In the genomic region with DNA sequence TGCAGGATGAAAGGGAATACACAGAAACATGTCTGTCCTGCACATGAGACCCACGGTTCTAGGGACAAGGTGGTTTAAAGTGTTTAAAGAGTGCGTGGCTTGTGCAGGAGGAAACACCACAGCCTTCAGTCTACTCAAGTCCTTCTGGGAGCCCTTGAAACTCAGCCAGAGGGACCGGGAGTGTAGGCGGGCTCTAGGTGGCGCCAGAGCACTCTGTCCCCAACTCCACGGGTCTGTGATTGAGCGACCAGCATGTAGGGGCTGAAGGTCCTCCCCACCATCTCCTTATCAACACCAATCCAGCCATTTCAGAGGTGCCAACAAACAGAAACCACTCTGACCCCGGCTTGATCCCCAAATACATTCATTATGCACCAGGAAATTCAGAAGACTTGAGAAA, we compare ENCODE assay signal across 8 cellular contexts.
A peak's percentile ranks its signal among the peaks of the same experiment; 100 is the strongest.
DNase-seq lines count a peak whose midpoint lies in the region; ATAC-seq and TF ChIP-seq lines count a peak whose summit lies in the region.

No MANE protein-coding gene starts in this region.

- WGBS in testis, 2 donors: 26 to 52% methylated on average over 4 to 5 of the region's 8 CpGs

- H3K9me3 ChIP-seq in testis: no peaks in the 10 kb centered on the region

- H3K9me3 Mint-ChIP-seq in activated CD8-positive, alpha-beta T cell treated with anti-CD3 and anti-CD28 coated beads, Interleukin-2, amount 10 ng/mL, durations not matched to agents 7 days and 5 days (ENCODE audit: insufficient read depth): no peaks in the 10 kb centered on the region
- H3K9me3 Mint-ChIP-seq in natural killer cell: no peaks in the 10 kb centered on the region

- ATAC-seq in HG02852 (IDR thresholded peaks at IDR 0.05; ENCODE audit: unreplicated experiment) (peak; percentile 81), natural killer cell (peak; percentile 62 to 86 (median 64)), HG03460 (IDR thresholded peaks at IDR 0.05; ENCODE audit: unreplicated experiment) (no peak)
- peak; percentile 74 for ATAC-seq in activated CD8-positive, alpha-beta T cell treated with anti-CD3 and anti-CD28 coated beads, Interleukin-2, amount 10 ng/mL, durations not matched to agents 7 days and 5 days

- H3K27ac ChIP-seq in testis: no peak overlapping the region

- POLR2A ChIA-PET in activated CD8-positive, alpha-beta T cell treated with anti-CD3 and anti-CD28 coated beads, Interleukin-2, amount 10 ng/mL, durations not matched to agents 7 days and 5 days (lab: Charles Lee): no interaction called here

- H3K4me3 ChIP-seq in GM12864 (ENCODE audit: low read depth, low read length) (no peak overlapping the region), testis (no peak overlapping the region)

- H3K27me3 ChIP-seq in testis: no peaks in the 10 kb centered on the region

- no peak for TF ChIP-seq POLR2A in erythroblast (IDR thresholded peaks at IDR 0.05; ENCODE audit: low read length)
- TF ChIP-seq POLR2A in testis (IDR thresholded peaks at IDR 0.05): no peak

- DNase-seq in GM12864 (ENCODE audit: low read depth) (peak; percentile 4), NCI-H526 treated with DMSO at 0.1 percent for 48 hours (lab: John Stamatoyannopoulos, UW) (peak; percentile 58), erythroblast (lab: John Stamatoyannopoulos, UW) (peak; percentile 51 to 67), natural killer cell (peak; percentile 21), testis (peak; percentile 79)
- DNase-seq in activated CD8-positive, alpha-beta T cell treated with anti-CD3 and anti-CD28 coated beads, Interleukin-2, amount 10 ng/mL, durations not matched to agents 7 days and 5 days: peak; percentile 55

- intact Hi-C loops in natural killer cell (cut with micrococcal nuclease): loop anchor here (5.0 kb wide), 2 partner anchors 112 to 232 kb away; no protein-coding TSS in a partner anchor
- intact Hi-C loops in testis (cut with DNase I; ENCODE audit: low total_unique reads): loop anchor here (10.0 kb wide), 1 partner anchor 90 kb away; no protein-coding TSS in a partner anchor

- TF ChIP-seq CTCF in GM12864 (IDR thresholded peaks at IDR 0.05; ENCODE audit: low read depth, low read length, missing control alignments) (peak; percentile 79), natural killer cell (IDR thresholded peaks at IDR 0.05) (peak; percentile 25), testis (IDR thresholded peaks at IDR 0.05) (peak in 1 of 3 experiments; percentile 38)

- no peak overlapping the region for H3K4me3 Mint-ChIP-seq in activated CD8-positive, alpha-beta T cell treated with anti-CD3 and anti-CD28 coated beads, Interleukin-2, amount 10 ng/mL, durations not matched to agents 7 days and 5 days
- no peak overlapping the region for H3K4me3 Mint-ChIP-seq in natural killer cell

- H3K4me1 Mint-ChIP-seq in activated CD8-positive, alpha-beta T cell treated with anti-CD3 and anti-CD28 coated beads, Interleukin-2, amount 10 ng/mL, durations not matched to agents 7 days and 5 days (ENCODE audit: low read depth): no peaks in the 10 kb centered on the region
- peaks cover 0 to 4% of the 10 kb centered on the region in 2 donors for H3K4me1 Mint-ChIP-seq in natural killer cell

- no peaks in the 10 kb centered on the region for H3K36me3 Mint-ChIP-seq in activated CD8-positive, alpha-beta T cell treated with anti-CD3 and anti-CD28 coated beads, Interleukin-2, amount 10 ng/mL, durations not matched to agents 7 days and 5 days (ENCODE audit: low read depth)
- no peaks in the 10 kb centered on the region for H3K36me3 Mint-ChIP-seq in natural killer cell

- H3K27me3 Mint-ChIP-seq in activated CD8-positive, alpha-beta T cell treated with anti-CD3 and anti-CD28 coated beads, Interleukin-2, amount 10 ng/mL, durations not matched to agents 7 days and 5 days (ENCODE audit: low read depth): no peaks in the 10 kb centered on the region
- H3K27me3 Mint-ChIP-seq in natural killer cell (ENCODE audit: low read depth in 2 of 2): peaks cover 9 to 22% of the 10 kb centered on the region in 2 donors

- no peaks in the 10 kb centered on the region for H3K36me3 ChIP-seq in testis (ENCODE audit: low read depth, missing control alignments)

- H3K27ac Mint-ChIP-seq in activated CD8-positive, alpha-beta T cell treated with anti-CD3 and anti-CD28 coated beads, Interleukin-2, amount 10 ng/mL, durations not matched to agents 7 days and 5 days: no peak overlapping the region
- no peak overlapping the region for H3K27ac Mint-ChIP-seq in natural killer cell

- no peaks in the 10 kb centered on the region for H3K4me1 ChIP-seq in testis

- CTCF ChIA-PET in activated CD8-positive, alpha-beta T cell treated with anti-CD3 and anti-CD28 coated beads, Interleukin-2, amount 10 ng/mL, durations not matched to agents 7 days and 5 days (lab: Charles Lee): no interaction called here

Comparison
In these comparisons a context has a peak if more than half of its experiments do, and no peak if none do; other contexts are left out.
1. DNase-seq: peak in every context shown above with its lines; median percentile 79 in testis; 59 in erythroblast; 58 in NCI-H526 treated with DMSO at 0.1 percent for 48 hours; 55 in activated CD8-positive, alpha-beta T cell treated with anti-CD3 and anti-CD28 coated beads, Interleukin-2, amount 10 ng/mL, durations not matched to agents 7 days and 5 days; 21 in natural killer cell; 4 in GM12864.